12 cellular contexts compared by ENCODE assay signal in the genomic region with DNA sequence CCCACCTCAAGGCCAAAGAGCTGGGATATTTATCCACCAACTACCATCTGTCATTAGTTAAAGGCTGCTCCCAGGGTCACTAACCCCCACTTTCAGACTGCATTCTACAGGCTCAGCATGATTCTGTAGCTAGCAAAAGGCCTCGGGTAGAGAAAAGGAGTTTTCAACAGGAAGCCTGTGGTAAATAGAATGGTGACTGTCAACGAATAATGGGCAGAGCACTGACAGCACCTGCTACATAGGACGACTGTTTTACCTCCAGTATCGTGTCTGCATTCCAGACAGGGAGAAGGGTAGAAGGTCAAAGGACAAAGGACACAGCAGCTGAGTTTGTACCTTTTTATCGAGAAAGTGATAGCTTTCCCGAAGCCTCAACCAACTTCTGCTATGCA. TPM values are rescaled to one million over a fixed set of nuclear protein-coding genes. Genes with fewer than 3 reads are reported as not detected.
DNase-seq lines count a peak whose midpoint lies in the region; ATAC-seq and TF ChIP-seq lines count a peak whose summit lies in the region.
"Had no signal": no experiment of that assay in that cellular context is flagged by ENCODE, and none has a peak within 500 bp of the region (broad histone marks: within the 10 kb centered on the region; RNA-seq: fewer than 3 reads in every experiment).

No MANE protein-coding gene starts in this region.

- H3K4me3 ChIP-seq in HUES48 (ENCODE audit: low read depth, low read length) (no peak overlapping the region), left ventricle myocardium inferior (no peak overlapping the region)
- H3K4me3 ChIP-seq: breast epithelium, lower lobe of right lung had no signal

- H3K4me1 Mint-ChIP-seq in activated CD8-positive, alpha-beta memory T cell treated with anti-CD3 and anti-CD28 coated beads, Interleukin-2, amount 10 ng/mL, durations not matched to agents 7 days and 5 days, result peaks cover 22% of the 10 kb centered on the region
- peaks cover 25% of the 10 kb centered on the region for H3K4me1 Mint-ChIP-seq in stimulated activated effector memory CD8-positive, alpha-beta T cell treated with anti-CD3 and anti-CD28 coated beads, Interleukin-12 subunit alpha, Interleukin-12 subunit beta, amount 100 ng/mL, for 72 hours

- no peaks in the 10 kb centered on the region for H3K9me3 ChIP-seq in HUES48 (ENCODE audit: control insufficient read depth, insufficient read depth, low read length)
- no peaks in the 10 kb centered on the region for H3K9me3 ChIP-seq in left ventricle myocardium inferior (replicated peaks)
- H3K9me3 ChIP-seq: breast epithelium, lower lobe of right lung had no signal

- H3K36me3 Mint-ChIP-seq in activated CD8-positive, alpha-beta memory T cell treated with anti-CD3 and anti-CD28 coated beads, Interleukin-2, amount 10 ng/mL, durations not matched to agents 7 days and 5 days, result peaks cover 12% of the 10 kb centered on the region
- H3K36me3 Mint-ChIP-seq in stimulated activated effector memory CD8-positive, alpha-beta T cell treated with anti-CD3 and anti-CD28 coated beads, Interleukin-12 subunit alpha, Interleukin-12 subunit beta, amount 100 ng/mL, for 72 hours, result peaks cover 24% of the 10 kb centered on the region

- H3K9ac ChIP-seq in HUES48 (ENCODE audit: low read depth, low read length), result no peak overlapping the region

- no peaks in the 10 kb centered on the region for H3K9me3 Mint-ChIP-seq in activated CD8-positive, alpha-beta memory T cell treated with anti-CD3 and anti-CD28 coated beads, Interleukin-2, amount 10 ng/mL, durations not matched to agents 7 days and 5 days (ENCODE audit: low read depth)
- no peaks in the 10 kb centered on the region for H3K9me3 Mint-ChIP-seq in stimulated activated effector memory CD8-positive, alpha-beta T cell treated with anti-CD3 and anti-CD28 coated beads, Interleukin-12 subunit alpha, Interleukin-12 subunit beta, amount 100 ng/mL, for 72 hours

- TF ChIP-seq CTCF in left ventricle myocardium inferior (IDR thresholded peaks at IDR 0.05; ENCODE audit: borderline replicate concordance), result no peak

- ATAC-seq in activated CD8-positive, alpha-beta memory T cell treated with anti-CD3 and anti-CD28 coated beads, Interleukin-2, amount 10 ng/mL, durations not matched to agents 7 days and 5 days, result peak; percentile 64
- ATAC-seq in HG02623 (IDR thresholded peaks at IDR 0.05; ENCODE audit: unreplicated experiment) (peak; percentile 47), HG02840 (IDR thresholded peaks at IDR 0.05; ENCODE audit: low FRiP score, unreplicated experiment) (no peak)
- ATAC-seq in stimulated activated effector memory CD8-positive, alpha-beta T cell treated with anti-CD3 and anti-CD28 coated beads, Interleukin-12 subunit alpha, Interleukin-12 subunit beta, amount 100 ng/mL, for 72 hours, result peak; percentile 46

- H3K27ac ChIP-seq in HUES48 (ENCODE audit: low read depth, low read length) (peak overlapping the region; percentile 3), left ventricle myocardium inferior (replicated peaks) (no peak overlapping the region)
- H3K27ac ChIP-seq: breast epithelium, lower lobe of right lung had no signal

- H3K4me3 Mint-ChIP-seq in activated CD8-positive, alpha-beta memory T cell treated with anti-CD3 and anti-CD28 coated beads, Interleukin-2, amount 10 ng/mL, durations not matched to agents 7 days and 5 days, result no peak overlapping the region
- peak overlapping the region; percentile 20 for H3K4me3 Mint-ChIP-seq in stimulated activated effector memory CD8-positive, alpha-beta T cell treated with anti-CD3 and anti-CD28 coated beads, Interleukin-12 subunit alpha, Interleukin-12 subunit beta, amount 100 ng/mL, for 72 hours

- H3K4me1 ChIP-seq in HUES48 (ENCODE audit: control insufficient read depth, insufficient read depth, low read length) (peaks cover 15% of the 10 kb centered on the region), left ventricle myocardium inferior (peaks cover 30% of the 10 kb centered on the region)
- H3K4me1 ChIP-seq: breast epithelium had no signal

- H3K36me3 ChIP-seq in HUES48 (ENCODE audit: control insufficient read depth, insufficient read depth, low read length) (peaks cover 2% of the 10 kb centered on the region; the same call in 1 of the 2 replicates), left ventricle myocardium inferior (peaks cover 13% of the 10 kb centered on the region)
- H3K36me3 ChIP-seq: breast epithelium had no signal

- no peaks in the 10 kb centered on the region for H3K27me3 ChIP-seq in HUES48 (ENCODE audit: control insufficient read depth, insufficient read depth, low read length)
- H3K27me3 ChIP-seq in left ventricle myocardium inferior (ENCODE audit: low read depth), result no peaks in the 10 kb centered on the region
- H3K27me3 ChIP-seq: breast epithelium had no signal

- peak overlapping the region; percentile 39 for H3K27ac Mint-ChIP-seq in activated CD8-positive, alpha-beta memory T cell treated with anti-CD3 and anti-CD28 coated beads, Interleukin-2, amount 10 ng/mL, durations not matched to agents 7 days and 5 days
- H3K27ac Mint-ChIP-seq in stimulated activated effector memory CD8-positive, alpha-beta T cell treated with anti-CD3 and anti-CD28 coated beads, Interleukin-12 subunit alpha, Interleukin-12 subunit beta, amount 100 ng/mL, for 72 hours, result peak overlapping the region; percentile 69

- CTCF ChIA-PET in activated CD8-positive, alpha-beta memory T cell treated with anti-CD3 and anti-CD28 coated beads, Interleukin-2, amount 10 ng/mL, durations not matched to agents 7 days and 5 days (lab: Charles Lee), result interaction anchor here (1.1 to 3.3 kb wide), 7 partner anchors 9 to 131 kb away, joined by 3 to 26 read pairs (median 4); a partner anchor contains a TSS

- no peaks in the 10 kb centered on the region for H3K27me3 Mint-ChIP-seq in activated CD8-positive, alpha-beta memory T cell treated with anti-CD3 and anti-CD28 coated beads, Interleukin-2, amount 10 ng/mL, durations not matched to agents 7 days and 5 days

- intact Hi-C loops in left ventricle myocardium inferior (cut with micrococcal nuclease), result no loop called here

- DNase-seq in activated CD8-positive, alpha-beta memory T cell treated with anti-CD3 and anti-CD28 coated beads, Interleukin-2, amount 10 ng/mL, durations not matched to agents 7 days and 5 days, result no peak
- no peak for DNase-seq in activated CD8-positive, alpha-beta memory T cell treated with anti-CD3 and anti-CD28 coated beads, Interleukin-2, amount 50 U/mL, for 48 hours
- DNase-seq in stimulated activated effector memory CD8-positive, alpha-beta T cell treated with anti-CD3 and anti-CD28 coated beads, Interleukin-12 subunit alpha, Interleukin-12 subunit beta, amount 100 ng/mL, for 72 hours (ENCODE audit: low spot score in 2 of 2), result no peak
- no peak for DNase-seq in left ventricle myocardium inferior
- no peak for DNase-seq in HuH-7 (ENCODE audit: low spot score)
- DNase-seq: lower lobe of right lung, NCI-H2107, SIG-M5 had no signal

RNA-seq across cellular contexts. Expression of a gene that starts 20.3 kb away (rescaled TPM):
- 10 to 100 TPM; 23.3 to 26.1 TPM for total RNA-seq in activated CD8-positive, alpha-beta memory T cell treated with anti-CD3 and anti-CD28 coated beads, Interleukin-2, amount 10 ng/mL, durations not matched to agents 7 days and 5 days
- total RNA-seq in left ventricle myocardium inferior, result 29.4 TPM

RNA-seq across cellular contexts. Expression of a gene that starts 20.3 kb away (rescaled TPM):
- total RNA-seq in activated CD8-positive, alpha-beta memory T cell treated with anti-CD3 and anti-CD28 coated beads, Interleukin-2, amount 10 ng/mL, durations not matched to agents 7 days and 5 days, result 10 to 100 TPM; 22.3 to 27.0 TPM
- total RNA-seq in left ventricle myocardium inferior, result 32.3 TPM
